In the genomic region with DNA sequence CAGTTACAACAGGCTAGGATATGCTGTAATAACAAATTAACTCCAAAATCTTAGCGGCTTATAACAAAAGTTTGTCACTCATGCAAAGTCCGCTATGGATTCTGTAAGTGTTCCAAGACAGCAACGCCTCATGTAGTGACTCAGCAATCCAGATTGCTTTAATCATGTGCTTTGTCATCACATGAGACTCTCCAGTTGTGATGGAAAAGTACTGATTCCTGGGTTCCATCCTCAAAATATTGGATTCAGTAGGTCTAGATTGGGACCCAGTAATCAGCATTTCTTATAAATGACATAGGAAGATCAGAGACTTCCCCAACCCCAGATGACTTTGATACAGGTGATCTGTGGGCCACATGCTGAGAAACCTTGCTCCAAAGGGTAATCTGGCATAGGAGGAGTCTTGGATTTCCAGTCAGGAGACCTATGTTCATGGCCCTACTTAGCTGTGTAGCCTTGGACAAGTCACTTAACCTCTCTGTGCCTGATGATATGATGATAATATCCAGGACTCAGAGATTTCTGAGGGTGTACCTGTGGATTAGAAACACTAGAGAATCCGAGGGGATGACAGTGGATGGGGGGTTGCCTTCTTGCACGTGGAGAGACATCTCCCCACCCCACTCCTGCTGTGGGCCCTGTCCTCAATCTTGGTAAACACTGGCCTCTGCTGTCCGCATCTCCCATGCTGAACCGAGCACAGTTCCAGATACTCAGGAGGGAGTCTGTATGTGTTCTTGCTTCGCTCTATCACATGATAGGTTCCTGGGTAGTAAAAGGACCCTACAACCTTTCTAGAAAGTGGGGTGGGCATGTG, we compare ENCODE assay signal across 12 cellular contexts.
DNase-seq lines count a peak whose midpoint lies in the region; ATAC-seq and TF ChIP-seq lines count a peak whose summit lies in the region.
"Had no signal": no experiment of that assay in that cellular context is flagged by ENCODE, and none has a peak within 500 bp of the region (broad histone marks: within the 10 kb centered on the region; RNA-seq: fewer than 3 reads in every experiment).

No MANE protein-coding gene starts in this region.

- WGBS in gastroesophageal sphincter (ENCODE audit: low coverage in 1 of 2), 2 donors, result 68 to 89% methylated on average over 6 to 8 of the region's 8 CpGs

- H3K4me3 ChIP-seq in A673 (ENCODE audit: low read depth, low read length, poor library complexity, severe bottlenecking) (no peak overlapping the region), GM23338 (no peak overlapping the region), astrocyte of the spinal cord (ENCODE audit: low read depth, low read length) (no peak overlapping the region), gastroesophageal sphincter (no peak overlapping the region)

- CTCF ChIA-PET in A673 (lab: Charles Lee), result interaction anchor here (0.6 kb wide), 1 partner anchor 281 kb away, joined by 3 read pairs; no protein-coding TSS in a partner anchor

- no peaks in the 10 kb centered on the region for H3K9me2 ChIP-seq in GM23338 (ENCODE audit: insufficient read depth)

- H3K4me1 Mint-ChIP-seq in GM23338, result peaks cover 21% of the 10 kb centered on the region

- no peak for TF ChIP-seq EP300 in gastroesophageal sphincter (IDR thresholded peaks at IDR 0.05)

- TF ChIP-seq CTCF in A673 (conservative IDR thresholded peaks at IDR 0.05; ENCODE audit: low read depth, low read length), result 0 out of 2 replicates have a peak, but pooled peaks have one; percentile 24
- peak; percentile 19 to 50; a peak in 2 of 4 replicates for TF ChIP-seq CTCF in GM23338 (conservative IDR thresholded peaks at IDR 0.05; ENCODE audit: low read depth in 2 of 2)
- peak; percentile 32 for TF ChIP-seq CTCF in astrocyte of the spinal cord (IDR thresholded peaks at IDR 0.05; ENCODE audit: low read depth, low read length)
- no peak for TF ChIP-seq CTCF in gastroesophageal sphincter (IDR thresholded peaks at IDR 0.05)

- no peak overlapping the region for H3K27ac Mint-ChIP-seq in GM23338
- H3K27ac Mint-ChIP-seq: progenitor cell of endocrine pancreas had no signal

- H4K20me1 ChIP-seq in GM23338 (replicated peaks; ENCODE audit: insufficient read depth), result no peaks in the 10 kb centered on the region

- H3K27me3 ChIP-seq in A673 (replicated peaks; ENCODE audit: insufficient read depth, low read depth, low read length, poor library complexity), result no peaks in the 10 kb centered on the region
- no peaks in the 10 kb centered on the region for H3K27me3 ChIP-seq in GM23338 (ENCODE audit: insufficient read depth)
- peaks cover 4% of the 10 kb centered on the region for H3K27me3 ChIP-seq in gastroesophageal sphincter

- no peaks in the 10 kb centered on the region for H3F3A ChIP-seq in GM23338 (replicated peaks; ENCODE audit: low read depth)

- no peak overlapping the region for H3K4me2 ChIP-seq in GM23338

- no peaks in the 10 kb centered on the region for H3K79me2 ChIP-seq in GM23338 (replicated peaks; ENCODE audit: insufficient read depth)

- H3K4me1 ChIP-seq in A673 (ENCODE audit: insufficient read depth, low read length, poor library complexity, severe bottlenecking), result peaks cover 14% of the 10 kb centered on the region
- peaks cover 12% of the 10 kb centered on the region; the same call in 1 of the 2 replicates for H3K4me1 ChIP-seq in GM23338 (ENCODE audit: insufficient read depth)
- peaks cover 0 to 20% (median 4%) of the 10 kb centered on the region in 3 donors for H3K4me1 ChIP-seq in gastroesophageal sphincter

- no peaks in the 10 kb centered on the region for H3K36me3 Mint-ChIP-seq in GM23338 (ENCODE audit: low read depth)

- intact Hi-C loops in A673 (cut with micrococcal nuclease; ENCODE audit: unreplicated experiment), result no loop called here

- no peak overlapping the region for H3K4me3 Mint-ChIP-seq in GM23338

- POLR2A ChIA-PET in A673 (lab: Charles Lee; ENCODE audit: low non-redundant PET), result no interaction called here

- ATAC-seq in GM23338 (no peak), gastroesophageal sphincter (no peak)
- ATAC-seq in stimulated activated naive CD8-positive, alpha-beta T cell treated with anti-CD3 and anti-CD28 coated beads, Interleukin-15, Interleukin-2, amounts not matched to agents 100 U/mL and 50 U/mL, for 24 hours, result no peak

- H2AFZ ChIP-seq in GM23338, result no peak overlapping the region

- H3K9me3 Mint-ChIP-seq in GM23338, result no peaks in the 10 kb centered on the region

- peaks cover 2% of the 10 kb centered on the region for H3K27me3 Mint-ChIP-seq in GM23338 (ENCODE audit: insufficient read depth, low read depth, poor library complexity)

- in situ Hi-C loops in astrocyte of the spinal cord (cut with HindIII; ENCODE audit: low sequenced_read_pairs), result no loop called here

- BruUV-seq in A673 (replicated peaks; lab: Mats Ljungman, UMichigan), result no TSS peak

- H3K36me3 ChIP-seq in A673 (ENCODE audit: insufficient read depth, low read length, poor library complexity, severe bottlenecking) (no peaks in the 10 kb centered on the region), GM23338 (ENCODE audit: insufficient read depth) (no peaks in the 10 kb centered on the region), gastroesophageal sphincter (no peaks in the 10 kb centered on the region)

- H3K9me3 ChIP-seq in A673 (ENCODE audit: low read depth, low read length, poor library complexity, severe bottlenecking) (no peaks in the 10 kb centered on the region), gastroesophageal sphincter (no peaks in the 10 kb centered on the region)

- no peak for TF ChIP-seq POLR2A in gastroesophageal sphincter (IDR thresholded peaks at IDR 0.05)

- peak; percentile 58 for DNase-seq in A673 (ENCODE audit: low spot score)
- no peak for DNase-seq in GM23338 (ENCODE audit: low spot score)
- peak; percentile 65 for DNase-seq in astrocyte of the spinal cord (ENCODE audit: low read depth, low spot score)
- peak; percentile 68 for DNase-seq in hepatic stellate cell (ENCODE audit: low spot score)
- DNase-seq in UCSD-AML1 (lab: John Stamatoyannopoulos, UW; ENCODE audit: unreplicated experiment), result no peak
- no peak for DNase-seq in DMS153 treated with DMSO at 0.1 percent for 48 hours (lab: John Stamatoyannopoulos, UW; ENCODE audit: unreplicated experiment)
- DNase-seq in stimulated activated naive CD8-positive, alpha-beta T cell treated with anti-CD3 and anti-CD28 coated beads, Interleukin-15, Interleukin-2, amounts not matched to agents 100 U/mL and 50 U/mL, for 24 hours, result no peak
- DNase-seq: activated CD8-positive, alpha-beta memory T cell treated with anti-CD3 and anti-CD28 coated beads, Interleukin-2, amount 50 U/mL, for 4 hours; kidney; NCI-H446 treated with DMSO at 0.1 percent for 48 hours had no signal

- no peak overlapping the region for H3K27ac ChIP-seq in A673 (ENCODE audit: low read depth, low read length, poor library complexity, severe bottlenecking)
- no peak overlapping the region for H3K27ac ChIP-seq in GM23338 (ENCODE audit: low read depth)
- H3K27ac ChIP-seq in gastroesophageal sphincter, result no peak overlapping the region

TF ChIP-seq in GM23338, 12 proteins besides CTCF, POLR2A, EP300 and RAD21 (continues in another document):
- TF ChIP-seq POLR2AphosphoS5 (IDR thresholded peaks at IDR 0.05; ENCODE audit: low read depth) (no peak), EZH2 (IDR thresholded peaks at IDR 0.05; ENCODE audit: low read depth, unreplicated experiment) (no peak), EZH2phosphoT487 (IDR thresholded peaks at IDR 0.05; ENCODE audit: unreplicated experiment) (no peak), NANOG (IDR thresholded peaks at IDR 0.05; ENCODE audit: borderline replicate concordance) (no peak), ZNF331 (CRISPR knock-in tag; IDR thresholded peaks at IDR 0.05; ENCODE audit: low read depth) (no peak), CREB1 (CRISPR knock-in tag; IDR thresholded peaks at IDR 0.05; ENCODE audit: low read depth) (no peak), ZNF114 (CRISPR knock-in tag; IDR thresholded peaks at IDR 0.05) (no peak)
- TF ChIP-seq, protein P1, sequence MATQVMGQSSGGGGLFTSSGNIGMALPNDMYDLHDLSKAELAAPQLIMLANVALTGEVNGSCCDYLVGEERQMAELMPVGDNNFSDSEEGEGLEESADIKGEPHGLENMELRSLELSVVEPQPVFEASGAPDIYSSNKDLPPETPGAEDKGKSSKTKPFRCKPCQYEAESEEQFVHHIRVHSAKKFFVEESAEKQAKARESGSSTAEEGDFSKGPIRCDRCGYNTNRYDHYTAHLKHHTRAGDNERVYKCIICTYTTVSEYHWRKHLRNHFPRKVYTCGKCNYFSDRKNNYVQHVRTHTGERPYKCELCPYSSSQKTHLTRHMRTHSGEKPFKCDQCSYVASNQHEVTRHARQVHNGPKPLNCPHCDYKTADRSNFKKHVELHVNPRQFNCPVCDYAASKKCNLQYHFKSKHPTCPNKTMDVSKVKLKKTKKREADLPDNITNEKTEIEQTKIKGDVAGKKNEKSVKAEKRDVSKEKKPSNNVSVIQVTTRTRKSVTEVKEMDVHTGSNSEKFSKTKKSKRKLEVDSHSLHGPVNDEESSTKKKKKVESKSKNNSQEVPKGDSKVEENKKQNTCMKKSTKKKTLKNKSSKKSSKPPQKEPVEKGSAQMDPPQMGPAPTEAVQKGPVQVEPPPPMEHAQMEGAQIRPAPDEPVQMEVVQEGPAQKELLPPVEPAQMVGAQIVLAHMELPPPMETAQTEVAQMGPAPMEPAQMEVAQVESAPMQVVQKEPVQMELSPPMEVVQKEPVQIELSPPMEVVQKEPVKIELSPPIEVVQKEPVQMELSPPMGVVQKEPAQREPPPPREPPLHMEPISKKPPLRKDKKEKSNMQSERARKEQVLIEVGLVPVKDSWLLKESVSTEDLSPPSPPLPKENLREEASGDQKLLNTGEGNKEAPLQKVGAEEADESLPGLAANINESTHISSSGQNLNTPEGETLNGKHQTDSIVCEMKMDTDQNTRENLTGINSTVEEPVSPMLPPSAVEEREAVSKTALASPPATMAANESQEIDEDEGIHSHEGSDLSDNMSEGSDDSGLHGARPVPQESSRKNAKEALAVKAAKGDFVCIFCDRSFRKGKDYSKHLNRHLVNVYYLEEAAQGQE (IDR thresholded peaks at IDR 0.05; ENCODE audit: unreplicated experiment), result no peak
- TF ChIP-seq, protein P2, sequence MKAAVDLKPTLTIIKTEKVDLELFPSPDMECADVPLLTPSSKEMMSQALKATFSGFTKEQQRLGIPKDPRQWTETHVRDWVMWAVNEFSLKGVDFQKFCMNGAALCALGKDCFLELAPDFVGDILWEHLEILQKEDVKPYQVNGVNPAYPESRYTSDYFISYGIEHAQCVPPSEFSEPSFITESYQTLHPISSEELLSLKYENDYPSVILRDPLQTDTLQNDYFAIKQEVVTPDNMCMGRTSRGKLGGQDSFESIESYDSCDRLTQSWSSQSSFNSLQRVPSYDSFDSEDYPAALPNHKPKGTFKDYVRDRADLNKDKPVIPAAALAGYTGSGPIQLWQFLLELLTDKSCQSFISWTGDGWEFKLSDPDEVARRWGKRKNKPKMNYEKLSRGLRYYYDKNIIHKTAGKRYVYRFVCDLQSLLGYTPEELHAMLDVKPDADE (IDR thresholded peaks at IDR 0.05), result no peak

Comparison
In these comparisons a context has a peak if more than half of its experiments do, and no peak if none do; other contexts are left out.
1. DNase-seq: peak in A673 (single experiment), astrocyte of the spinal cord (single experiment) and hepatic stellate cell (single experiment); none in GM23338 (single experiment), UCSD-AML1 (single experiment), DMS153 treated with DMSO at 0.1 percent for 48 hours (single experiment) and stimulated activated naive CD8-positive, alpha-beta T cell treated with anti-CD3 and anti-CD28 coated beads, Interleukin-15, Interleukin-2, amounts not matched to agents 100 U/mL and 50 U/mL, for 24 hours (single experiment).
2. CTCF ChIP-seq: peak in A673 (single experiment), GM23338 (2 of 2) and astrocyte of the spinal cord (single experiment); none in gastroesophageal sphincter (0 of 4).